In the genomic region with DNA sequence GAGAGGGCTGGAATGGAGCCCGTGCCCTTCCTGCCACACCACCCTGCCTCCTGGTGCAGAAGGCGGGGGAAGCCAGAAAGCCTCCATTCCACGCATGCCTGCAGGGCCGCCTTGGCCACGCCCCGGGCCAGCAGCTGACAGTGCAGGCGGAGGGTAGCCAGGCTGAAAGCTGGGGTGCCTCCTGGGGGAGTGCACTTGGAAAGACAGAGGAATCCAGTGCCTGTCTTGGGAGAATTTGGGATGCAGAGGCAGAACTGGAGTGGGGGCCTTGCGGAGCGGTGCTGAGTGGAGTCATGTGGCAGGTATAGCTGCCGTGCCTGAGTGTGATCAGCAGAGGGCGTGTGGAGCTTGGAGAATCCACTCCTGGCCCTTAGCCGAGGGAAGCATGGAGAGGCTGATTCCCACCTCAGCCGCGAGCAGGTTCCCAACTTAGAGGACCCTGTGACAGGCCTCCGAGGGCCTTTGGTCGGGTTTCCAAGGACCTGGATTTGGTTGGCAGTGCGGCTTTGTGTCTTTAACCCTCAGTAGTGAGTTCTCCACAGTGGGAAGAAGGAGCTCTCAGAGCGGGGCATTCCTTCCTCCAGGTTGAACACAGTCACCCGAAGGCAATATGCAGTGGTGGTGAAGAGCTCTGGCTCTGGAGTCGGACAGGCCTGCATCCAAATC, we compare ENCODE assay signal across 8 cellular contexts. TPM values are rescaled to one million over a fixed set of nuclear protein-coding genes. Genes with fewer than 3 reads are reported as not detected.
A peak's percentile ranks its signal among the peaks of the same experiment; 100 is the strongest.
DNase-seq lines count a peak whose midpoint lies in the region; ATAC-seq, FAIRE-seq and TF ChIP-seq lines count a peak whose summit lies in the region.

No MANE protein-coding gene starts in this region.

- CTCF ChIA-PET in AG04450 (lab: Charles Lee), result interaction anchor here (0.5 to 5.0 kb wide), 31 partner anchors 9 to 226 kb away, joined by 3 to 35 read pairs (median 4); partner anchors contain the start of genes CERCAM and URM1
- CTCF ChIA-PET in endothelial cell of umbilical vein (lab: Charles Lee), result interaction anchor here (0.6 to 4.5 kb wide), 36 partner anchors 9 to 274 kb away, joined by 3 to 108 read pairs (median 4); partner anchors contain the start of genes CERCAM, CIZ1 and URM1

- intact Hi-C loops in endothelial cell of umbilical vein (cut with micrococcal nuclease), result loop anchor here (1.0 to 5.0 kb wide), 5 partner anchors 21 to 190 kb away; partner anchors contain the start of genes CERCAM and SPTAN1

- H3K4me2 ChIP-seq in endothelial cell of umbilical vein (ENCODE audit: insufficient read depth, low read length), result peak overlapping the region; percentile 73

- no peak for FAIRE-seq in endothelial cell of umbilical vein (lab: Jason Lieb, UNC)

- dilution Hi-C loops in endothelial cell of umbilical vein (cut with MboI; ENCODE audit: extremely low pct_ligation_motif_present, low sequenced_read_pairs), result no loop called here

- no peaks in the 10 kb centered on the region for H4K20me1 ChIP-seq in endothelial cell of umbilical vein (replicated peaks; ENCODE audit: control insufficient read depth, extremely low read depth, insufficient read depth, low read length)

- POLR2A ChIA-PET in AG04450 (lab: Yijun Ruan, JAX), result interaction anchor here (0.5 to 1.8 kb wide), 6 partner anchors 9 to 118 kb away, joined by 3 to 20 read pairs (median 4); partner anchors contain the start of gene URM1
- POLR2A ChIA-PET in endothelial cell of umbilical vein (lab: Charles Lee), result interaction anchor here (0.6 to 1.2 kb wide), 2 partner anchors 9 to 173 kb away, joined by 8 read pairs; partner anchors contain the start of gene URM1

- ATAC-seq in GM18907 (IDR thresholded peaks at IDR 0.05; ENCODE audit: unreplicated experiment), result peak; percentile 53

- H3K36me3 ChIP-seq in endothelial cell of umbilical vein (ENCODE audit: control insufficient read depth in 2 of 2, extremely low read depth in 1 of 2, insufficient read depth in 2 of 2, low read length in 2 of 2), result peaks cover 0 to 5% of the 10 kb centered on the region in 2 experiments

- H3K4me3 ChIP-seq in AG04450 (ENCODE audit: low read depth, low read length) (peak overlapping the region; percentile 59), endothelial cell of umbilical vein (replicated peaks in 1 of 3; ENCODE audit: insufficient read depth in 1 of 3, low read depth in 1 of 3, low read length in 3 of 3) (peak overlapping the region in 2 of 3 experiments; percentile 37 to 48)

- peak overlapping the region; percentile 68 for H2AFZ ChIP-seq in endothelial cell of umbilical vein (ENCODE audit: low read depth, low read length)

- H3K9me3 ChIP-seq in AG04450 (ENCODE audit: control insufficient read depth, insufficient read depth, low read length), result no peaks in the 10 kb centered on the region
- no peaks in the 10 kb centered on the region for H3K9me3 ChIP-seq in endothelial cell of umbilical vein (replicated peaks; ENCODE audit: control insufficient read depth, insufficient read depth, low read length)

- H3K79me2 ChIP-seq in endothelial cell of umbilical vein (ENCODE audit: control insufficient read depth, insufficient read depth, low read length), result no peaks in the 10 kb centered on the region

- no peaks in the 10 kb centered on the region for H3K27me3 ChIP-seq in AG04450 (ENCODE audit: control insufficient read depth, insufficient read depth, low read length)
- no peaks in the 10 kb centered on the region for H3K27me3 ChIP-seq in endothelial cell of umbilical vein (ENCODE audit: control insufficient read depth in 2 of 2, insufficient read depth in 2 of 2, low read length in 2 of 2)

- no peaks in the 10 kb centered on the region for H3K9me1 ChIP-seq in endothelial cell of umbilical vein (replicated peaks; ENCODE audit: control insufficient read depth, extremely low read depth, insufficient read depth, low read length)

- TF ChIP-seq CTCF in AG04450 (IDR thresholded peaks at IDR 0.05; ENCODE audit: low read depth, low read length), result peak; percentile 91
- peak; percentile 79 to 92 for TF ChIP-seq CTCF in endothelial cell of umbilical vein (IDR thresholded peaks at IDR 0.05; ENCODE audit: extremely low read depth in 1 of 2, insufficient read depth in 1 of 2, low read depth in 1 of 2, low read length in 2 of 2)

- peak; percentile 66 for TF ChIP-seq POLR2A in endothelial cell of umbilical vein (IDR thresholded peaks at IDR 0.05; ENCODE audit: low read depth, low read length)

- peaks cover 17% of the 10 kb centered on the region for H3K4me1 ChIP-seq in endothelial cell of umbilical vein (ENCODE audit: control insufficient read depth, extremely low read depth, insufficient read depth, low read length)

- no peak overlapping the region for H3K9ac ChIP-seq in endothelial cell of umbilical vein (replicated peaks; ENCODE audit: extremely low read depth, insufficient read depth, low read length)

- DNase-seq in AG04450 (ENCODE audit: low read depth, low spot score), result peak; percentile 64
- DNase-seq in HS-5 (ENCODE audit: low read depth), result peak; percentile 61
- DNase-seq in NOMO-1 treated with DMSO at 0.1 percent for 48 hours (lab: John Stamatoyannopoulos, UW; ENCODE audit: unreplicated experiment), result peak; percentile 24
- DNase-seq in activated CD8-positive, alpha-beta memory T cell treated with anti-CD3 and anti-CD28 coated beads, Interleukin-2, amount 50 U/mL, for 4 hours, result peak; percentile 71
- DNase-seq in endothelial cell of umbilical vein (ENCODE audit: low read depth, low spot score), result peak; percentile 87
- DNase-seq in middle frontal gyrus (ENCODE audit: extremely low spot score, low spot score), result peak; percentile 81
- DNase-seq in stimulated activated CD8-positive, alpha-beta memory T cell treated with anti-CD3 and anti-CD28 coated beads, Interleukin-2, amount 100 ng/mL, for 48 hours (ENCODE audit: low read depth in 2 of 2), result peak; percentile 47 to 56

- BruUV-seq in endothelial cell of umbilical vein (replicated peaks; lab: Mats Ljungman, UMichigan), result no TSS peak

- peak overlapping the region; percentile 39 for H3K27ac ChIP-seq in AG04450 (ENCODE audit: low read depth, low read length)
- no peak overlapping the region for H3K27ac ChIP-seq in endothelial cell of umbilical vein (ENCODE audit: insufficient read depth, low read depth, low read length)

RNA-seq across cellular contexts. Expression of gene URM1, which starts 9.1 kb away (rescaled TPM):
- polyA plus RNA-seq in AG04450 (2011; rRNA removed) (44.7 and 65.1 TPM in 2 replicates), endothelial cell of umbilical vein (86.5 and 98.7 TPM in 2 replicates)
- 34.3 and 47.8 TPM in 2 replicates for polyA minus RNA-seq in AG04450 (2011; rRNA and poly(A)+ RNA removed)
- total RNA-seq in endothelial cell of umbilical vein, result 100 and 101 TPM in 2 replicates
- 92.3 and 99.9 TPM in 2 replicates for polyA plus RNA-seq in endothelial cell of umbilical vein (2011; cell fraction: cytosol; rRNA removed)
- 58.0 and 74.3 TPM in 2 replicates for polyA plus RNA-seq in endothelial cell of umbilical vein (2011; cell fraction: nucleus; rRNA removed)
- polyA plus RNA-seq in endothelial cell of umbilical vein (2012), result 106 and 119 TPM in 2 replicates
- 45.4 and 46.4 TPM in 2 replicates for polyA minus RNA-seq in endothelial cell of umbilical vein
- 28.7 TPM for polyA minus RNA-seq in endothelial cell of umbilical vein (2011; cell fraction: cytosol; rRNA and poly(A)+ RNA removed)
- 11.2 and 14.3 TPM in 2 replicates for polyA minus RNA-seq in endothelial cell of umbilical vein (2011; cell fraction: nucleus; rRNA and poly(A)+ RNA removed)

RNA-seq across cellular contexts. Expression of gene SLC27A4, which starts 21.8 kb away (rescaled TPM):
- polyA plus RNA-seq in AG04450 (2011; rRNA removed) (7.7 and 9.4 TPM in 2 replicates), endothelial cell of umbilical vein (29.9 and 31.8 TPM in 2 replicates)
- polyA minus RNA-seq in AG04450 (2011; rRNA and poly(A)+ RNA removed), result 13.0 and 17.9 TPM in 2 replicates
- total RNA-seq in endothelial cell of umbilical vein, result 35.0 and 36.9 TPM in 2 replicates
- polyA plus RNA-seq in endothelial cell of umbilical vein (2011; cell fraction: cytosol; rRNA removed), result 22.2 and 27.2 TPM in 2 replicates
- 27.5 and 29.6 TPM in 2 replicates for polyA plus RNA-seq in endothelial cell of umbilical vein (2011; cell fraction: nucleus; rRNA removed)
- 28.3 and 30.8 TPM in 2 replicates for polyA plus RNA-seq in endothelial cell of umbilical vein (2012)
- polyA minus RNA-seq in endothelial cell of umbilical vein, result 36.0 and 40.1 TPM in 2 replicates
- 45.6 TPM for polyA minus RNA-seq in endothelial cell of umbilical vein (2011; cell fraction: cytosol; rRNA and poly(A)+ RNA removed)
- polyA minus RNA-seq in endothelial cell of umbilical vein (2011; cell fraction: nucleus; rRNA and poly(A)+ RNA removed), result 11.1 and 16.3 TPM in 2 replicates

RNA-seq across cellular contexts. Expression of gene COQ4, which starts 39.5 kb away (rescaled TPM):
- polyA plus RNA-seq in AG04450 (2011; rRNA removed), result 19.0 and 24.8 TPM in 2 replicates
- polyA minus RNA-seq in AG04450 (2011; rRNA and poly(A)+ RNA removed), result 15.4 and 26.2 TPM in 2 replicates
- total RNA-seq in endothelial cell of umbilical vein, result 44.4 and 46.6 TPM in 2 replicates
- polyA plus RNA-seq in endothelial cell of umbilical vein, result 78.1 and 83.2 TPM in 2 replicates
- polyA plus RNA-seq in endothelial cell of umbilical vein (2011; cell fraction: cytosol; rRNA removed), result 52.6 and 61.9 TPM in 2 replicates
- 125 and 142 TPM in 2 replicates for polyA plus RNA-seq in endothelial cell of umbilical vein (2011; cell fraction: nucleus; rRNA removed)
- polyA plus RNA-seq in endothelial cell of umbilical vein (2012), result 40.8 and 45.5 TPM in 2 replicates
- polyA minus RNA-seq in endothelial cell of umbilical vein, result 37.6 and 50.1 TPM in 2 replicates
- polyA minus RNA-seq in endothelial cell of umbilical vein (2011; cell fraction: cytosol; rRNA and poly(A)+ RNA removed), result 59.3 TPM
- polyA minus RNA-seq in endothelial cell of umbilical vein (2011; cell fraction: nucleus; rRNA and poly(A)+ RNA removed), result 42.6 and 45.5 TPM in 2 replicates

RNA-seq across cellular contexts. Expression of gene TRUB2, which starts 39.9 kb away (rescaled TPM):
- 15.1 and 20.7 TPM in 2 replicates for polyA plus RNA-seq in AG04450 (2011; rRNA removed)
- 26.2 and 36.7 TPM in 2 replicates for polyA minus RNA-seq in AG04450 (2011; rRNA and poly(A)+ RNA removed)
- total RNA-seq in endothelial cell of umbilical vein, result 35.4 and 39.3 TPM in 2 replicates
- polyA plus RNA-seq in endothelial cell of umbilical vein, result 17.6 and 21.1 TPM in 2 replicates
- polyA plus RNA-seq in endothelial cell of umbilical vein (2011; cell fraction: cytosol; rRNA removed), result 21.2 and 21.4 TPM in 2 replicates
- 13.1 and 17.2 TPM in 2 replicates for polyA plus RNA-seq in endothelial cell of umbilical vein (2011; cell fraction: nucleus; rRNA removed)
- polyA plus RNA-seq in endothelial cell of umbilical vein (2012), result 39.7 and 44.6 TPM in 2 replicates
- 33.8 and 41.7 TPM in 2 replicates for polyA minus RNA-seq in endothelial cell of umbilical vein
- 49.6 TPM for polyA minus RNA-seq in endothelial cell of umbilical vein (2011; cell fraction: cytosol; rRNA and poly(A)+ RNA removed)
- polyA minus RNA-seq in endothelial cell of umbilical vein (2011; cell fraction: nucleus; rRNA and poly(A)+ RNA removed), result 5.5 and 5.8 TPM in 2 replicates

RNA-seq across cellular contexts. Expression of gene CERCAM, which starts 58.5 kb away (rescaled TPM):
- polyA plus RNA-seq in AG04450 (2011; rRNA removed) (54.9 and 72.1 TPM in 2 replicates), endothelial cell of umbilical vein (77.8 and 105 TPM in 2 replicates)
- 30.8 and 50.1 TPM in 2 replicates for polyA minus RNA-seq in AG04450 (2011; rRNA and poly(A)+ RNA removed)
- 46.8 and 47.9 TPM in 2 replicates for total RNA-seq in endothelial cell of umbilical vein
- polyA plus RNA-seq in endothelial cell of umbilical vein (2011; cell fraction: cytosol; rRNA removed), result 45.9 and 60.0 TPM in 2 replicates
- polyA plus RNA-seq in endothelial cell of umbilical vein (2011; cell fraction: nucleus; rRNA removed), result 37.7 and 43.2 TPM in 2 replicates
- polyA plus RNA-seq in endothelial cell of umbilical vein (2012), result 32.0 and 64.3 TPM in 2 replicates
- polyA minus RNA-seq in endothelial cell of umbilical vein, result 31.3 and 32.9 TPM in 2 replicates
- polyA minus RNA-seq in endothelial cell of umbilical vein (2011; cell fraction: cytosol; rRNA and poly(A)+ RNA removed), result not detected
- polyA minus RNA-seq in endothelial cell of umbilical vein (2011; cell fraction: nucleus; rRNA and poly(A)+ RNA removed), result 10.1 and 15.7 TPM in 2 replicates

Comparison
In these comparisons a context has a peak if more than half of its experiments do, and no peak if none do; other contexts are left out.
1. DNase-seq: peak in every context shown above with its lines; median percentile 87 in endothelial cell of umbilical vein; 81 in middle frontal gyrus; 71 in activated CD8-positive, alpha-beta memory T cell treated with anti-CD3 and anti-CD28 coated beads, Interleukin-2, amount 50 U/mL, for 4 hours; 64 in AG04450; 61 in HS-5; 52 in stimulated activated CD8-positive, alpha-beta memory T cell treated with anti-CD3 and anti-CD28 coated beads, Interleukin-2, amount 100 ng/mL, for 48 hours; 24 in NOMO-1 treated with DMSO at 0.1 percent for 48 hours.